In genomic region chr12:64611430-64612286, GRCh38 we compare ENCODE assay signal across 8 cellular contexts. TPM values are rescaled to one million over a fixed set of nuclear protein-coding genes. Genes with fewer than 3 reads are reported as not detected.
DNase-seq lines count a peak whose midpoint lies in the region; ATAC-seq and TF ChIP-seq lines count a peak whose summit lies in the region.

No MANE protein-coding gene starts in this region.

- no peaks in the 10 kb centered on the region for H3K27me3 ChIP-seq in BJ (ENCODE audit: control insufficient read depth, insufficient read depth, low read length)
- no peaks in the 10 kb centered on the region for H3K27me3 ChIP-seq in HUES48 (ENCODE audit: control insufficient read depth, insufficient read depth, low read length)

- H3K9ac ChIP-seq in HUES48 (ENCODE audit: low read depth, low read length) = peak overlapping the region; percentile 77

- H3K27ac ChIP-seq in HUES48 (ENCODE audit: low read depth, low read length) (peak overlapping the region; percentile 96), epithelial cell of prostate (peak overlapping the region; percentile 85)

- no peaks in the 10 kb centered on the region for H3K9me3 Mint-ChIP-seq in activated CD4-positive, alpha-beta T cell treated with anti-CD3 and anti-CD28 coated beads, Interleukin-2, amount 10 ng/mL, durations not matched to agents 24 days and 14 days
- no peaks in the 10 kb centered on the region for H3K9me3 Mint-ChIP-seq in naive B cell

- H3K4me3 ChIP-seq in BJ (ENCODE audit: low read depth, low read length) = peak overlapping the region; percentile 66
- peak overlapping the region; percentile 96 for H3K4me3 ChIP-seq in HUES48 (ENCODE audit: low read depth, low read length)

- CTCF ChIA-PET in BJ (lab: Yijun Ruan, JAX) = interaction anchor here (0.7 to 2.7 kb wide), 7 partner anchors 42 to 86 kb away, joined by 3 to 15 read pairs (median 3); no protein-coding TSS in a partner anchor

- POLR2A ChIA-PET in BJ (lab: Charles Lee) = interaction anchor here (0.6 kb wide), 1 partner anchor 61 kb away, joined by 13 read pairs; no protein-coding TSS in a partner anchor

- ATAC-seq in naive B cell (ENCODE audit: low read depth in 2 of 2) = peak in 1 of 2 donors; percentile 8

- intact Hi-C loops in activated CD4-positive, alpha-beta T cell treated with anti-CD3 and anti-CD28 coated beads, Interleukin-2, amount 10 ng/mL, durations not matched to agents 24 days and 14 days (cut with micrococcal nuclease) = loop anchor here (1.0 to 5.0 kb wide), 5 partner anchors 14 to 1691 kb away; partner anchors contain the start of genes GNS, HELB and TBK1

- no peaks in the 10 kb centered on the region for H3K27me3 Mint-ChIP-seq in activated CD4-positive, alpha-beta T cell treated with anti-CD3 and anti-CD28 coated beads, Interleukin-2, amount 10 ng/mL, durations not matched to agents 24 days and 14 days
- H3K27me3 Mint-ChIP-seq in naive B cell = no peaks in the 10 kb centered on the region

- TF ChIP-seq CTCF in BJ (IDR thresholded peaks at IDR 0.05; ENCODE audit: insufficient read depth, low read depth, low read length) = peak; percentile 15; the same call in 1 of the 2 replicates

- no peaks in the 10 kb centered on the region for H3K9me3 ChIP-seq in HUES48 (ENCODE audit: control insufficient read depth, insufficient read depth, low read length)

- DNase-seq in BJ (ENCODE audit: low read depth) (no peak), epithelial cell of prostate (ENCODE audit: low read depth, low spot score) (no peak), naive B cell (peak; percentile 40), SIG-M5 treated with dmso at 0.1 percent for 504 hours (lab: John Stamatoyannopoulos, UW; ENCODE audit: unreplicated experiment) (no peak), A172 (ENCODE audit: low spot score) (no peak), DMS114 treated with DMSO at 0.1 percent for 48 hours (lab: John Stamatoyannopoulos, UW; ENCODE audit: unreplicated experiment) (no peak)
- peak; percentile 74 for DNase-seq in activated CD4-positive, alpha-beta T cell treated with anti-CD3 and anti-CD28 coated beads, Interleukin-2, amount 10 ng/mL, durations not matched to agents 24 days and 14 days

- H3K4me1 ChIP-seq in HUES48 (ENCODE audit: control insufficient read depth, insufficient read depth, low read length) = peaks cover 16% of the 10 kb centered on the region

- peak overlapping the region; percentile 93 for H3K27ac Mint-ChIP-seq in activated CD4-positive, alpha-beta T cell treated with anti-CD3 and anti-CD28 coated beads, Interleukin-2, amount 10 ng/mL, durations not matched to agents 24 days and 14 days
- H3K27ac Mint-ChIP-seq in naive B cell = peak overlapping the region; percentile 88 to 97 (median 96)

- peaks cover 46% of the 10 kb centered on the region for H3K4me1 Mint-ChIP-seq in activated CD4-positive, alpha-beta T cell treated with anti-CD3 and anti-CD28 coated beads, Interleukin-2, amount 10 ng/mL, durations not matched to agents 24 days and 14 days
- peaks cover 25 to 61% (median 60%) of the 10 kb centered on the region in 3 donors for H3K4me1 Mint-ChIP-seq in naive B cell

- H3K4me3 Mint-ChIP-seq in activated CD4-positive, alpha-beta T cell treated with anti-CD3 and anti-CD28 coated beads, Interleukin-2, amount 10 ng/mL, durations not matched to agents 24 days and 14 days = peak overlapping the region; percentile 96
- H3K4me3 Mint-ChIP-seq in naive B cell = peak overlapping the region; percentile 88 to 99 (median 96)

- peaks cover 24% of the 10 kb centered on the region for H3K36me3 Mint-ChIP-seq in activated CD4-positive, alpha-beta T cell treated with anti-CD3 and anti-CD28 coated beads, Interleukin-2, amount 10 ng/mL, durations not matched to agents 24 days and 14 days (ENCODE audit: low read depth)
- peaks cover 0 to 6% of the 10 kb centered on the region in 2 donors for H3K36me3 Mint-ChIP-seq in naive B cell

- H3K36me3 ChIP-seq in BJ (ENCODE audit: control insufficient read depth, insufficient read depth, low read length) (no peaks in the 10 kb centered on the region), HUES48 (ENCODE audit: control insufficient read depth, insufficient read depth, low read length) (no peaks in the 10 kb centered on the region; the same call in 1 of the 2 replicates)

RNA-seq across cellular contexts. Expression of gene RASSF3, which starts 1.4 kb away (rescaled TPM):
- 22.3 and 27.7 TPM in 2 replicates for polyA plus RNA-seq in BJ (2011; rRNA removed)
- 28.0 and 38.6 TPM in 2 replicates for polyA minus RNA-seq in BJ (2011; rRNA and poly(A)+ RNA removed)
- 40.8 and 43.1 TPM in 2 replicates for total RNA-seq in activated CD4-positive, alpha-beta T cell treated with anti-CD3 and anti-CD28 coated beads, Interleukin-2, amount 10 ng/mL, durations not matched to agents 24 days and 14 days
- polyA plus RNA-seq in naive B cell (ENCODE audit: low read depth in 6 of 6) = 1 to 10 TPM; 3.2 to 7.8 (median 4.5) TPM
- 21.4 and 23.0 TPM in 2 replicates for total RNA-seq in A172 (2014; rRNA removed; shearing (Covaris generic))

Comparison
In these comparisons a context has a peak if more than half of its experiments do, and no peak if none do; other contexts are left out.
1. DNase-seq: peak in activated CD4-positive, alpha-beta T cell treated with anti-CD3 and anti-CD28 coated beads, Interleukin-2, amount 10 ng/mL, durations not matched to agents 24 days and 14 days (single experiment) and naive B cell (single experiment); none in BJ (single experiment), epithelial cell of prostate (single experiment), SIG-M5 treated with dmso at 0.1 percent for 504 hours (single experiment), A172 (single experiment) and DMS114 treated with DMSO at 0.1 percent for 48 hours (single experiment).